ENCODE assay signal across 1 cellular context in the genomic region with DNA sequence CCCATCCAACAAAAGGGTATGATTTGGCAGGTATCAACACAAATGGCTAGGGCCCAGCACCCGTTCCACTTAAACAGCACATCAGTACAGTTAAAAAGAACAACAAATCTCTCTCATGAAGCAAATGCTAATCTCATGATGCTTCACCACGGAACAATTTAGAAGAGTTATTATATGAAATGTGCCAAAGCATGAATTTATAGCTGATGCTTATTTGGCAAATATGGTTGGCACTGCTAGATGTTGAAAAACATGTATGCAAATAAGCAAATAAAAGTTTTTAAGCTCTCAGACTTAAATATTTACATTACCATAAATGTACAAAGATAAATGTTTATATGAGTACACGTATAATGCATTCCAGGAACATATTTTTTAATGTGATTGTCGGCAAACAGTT.
TF ChIP-seq lines count a peak whose summit lies in the region.

No MANE protein-coding gene starts in this region.

TF ChIP-seq in endothelial cell of umbilical vein, 7 proteins besides CTCF, POLR2A, EP300 and RAD21:
- no peak for TF ChIP-seq MAX (IDR thresholded peaks at IDR 0.05; ENCODE audit: insufficient read depth, insufficient read length)
- no peak for TF ChIP-seq FOS (IDR thresholded peaks at IDR 0.05; ENCODE audit: borderline replicate concordance, insufficient read depth, low read length)
- no peak for TF ChIP-seq POLR2AphosphoS5 (IDR thresholded peaks at IDR 0.05; ENCODE audit: insufficient read depth, low read depth, low read length)
- TF ChIP-seq MYC (IDR thresholded peaks at IDR 0.05; ENCODE audit: low read depth, low read length): no peak
- no peak for TF ChIP-seq GATA2 (IDR thresholded peaks at IDR 0.05; ENCODE audit: insufficient read depth, insufficient read length, low read depth, low read length)
- TF ChIP-seq JUN (IDR thresholded peaks at IDR 0.05; ENCODE audit: borderline replicate concordance, insufficient read depth, insufficient read length, low read depth): no peak
- TF ChIP-seq EZH2 (IDR thresholded peaks at IDR 0.05; ENCODE audit: borderline replicate concordance, low read depth, low read length, severe bottlenecking): no peak
TF ChIP-seq in endothelial cell of umbilical vein: peak in this region for 0.
